In genomic region chr5:60677831-60678664, GRCh38 we compare ENCODE assay signal across 8 cellular contexts.
A peak's percentile ranks its signal among the peaks of the same experiment; 100 is the strongest.
DNase-seq lines count a peak whose midpoint lies in the region; ATAC-seq and TF ChIP-seq lines count a peak whose summit lies in the region.

No MANE protein-coding gene starts in this region.

- in situ Hi-C loops in GM13976 (cut with MboI; ENCODE audit: low sequenced_read_pairs, unreplicated experiment) = loop anchor here (25.0 kb wide), 1 partner anchor 259 kb away; the partner anchor contains the start of genes ERCC8 and NDUFAF2

- H3K27ac Mint-ChIP-seq in stimulated activated naive B cell treated with anti-CD40 and anti-IgM and Interleukin-4, amounts not matched to agents 10 μg/mL and 1 μg/mL and 100 μg/mL, for 72 hours = no peak overlapping the region

- peak; percentile 55 for DNase-seq in CD1c-positive myeloid dendritic cell (ENCODE audit: extremely low spot score)
- DNase-seq in GM13976 (ENCODE audit: low spot score) = peak; percentile 51
- DNase-seq in RWPE2 (ENCODE audit: low spot score) = no peak
- peak in 1 of 2 donors; percentile 68 for DNase-seq in foreskin fibroblast
- no peak for DNase-seq in stimulated activated naive B cell treated with anti-CD40 and anti-IgM and Interleukin-4, amounts not matched to agents 10 μg/mL and 1 μg/mL and 100 μg/mL, for 72 hours
- no peak for DNase-seq in activated CD8-positive, alpha-beta memory T cell treated with anti-CD3 and anti-CD28 coated beads for 24 hours

- no peak overlapping the region for H3K4me3 Mint-ChIP-seq in stimulated activated naive B cell treated with anti-CD40 and anti-IgM and Interleukin-4, amounts not matched to agents 10 μg/mL and 1 μg/mL and 100 μg/mL, for 72 hours

- H3K27me3 Mint-ChIP-seq in stimulated activated naive B cell treated with anti-CD40 and anti-IgM and Interleukin-4, amounts not matched to agents 10 μg/mL and 1 μg/mL and 100 μg/mL, for 72 hours = peaks cover 4 to 5% of the 10 kb centered on the region in 2 donors

- no peaks in the 10 kb centered on the region for H3K9me3 ChIP-seq in RWPE2 (ENCODE audit: severe bottlenecking)

- peaks cover 0 to 3% of the 10 kb centered on the region in 2 donors for H3K9me3 Mint-ChIP-seq in stimulated activated naive B cell treated with anti-CD40 and anti-IgM and Interleukin-4, amounts not matched to agents 10 μg/mL and 1 μg/mL and 100 μg/mL, for 72 hours

- TF ChIP-seq CTCF in GM13976 (IDR thresholded peaks at IDR 0.05; ENCODE audit: borderline replicate concordance, control extremely low read depth, extremely low read depth, insufficient read depth, missing control alignments) (peak; percentile 37), RWPE2 (IDR thresholded peaks at IDR 0.05; ENCODE audit: poor library complexity, severe bottlenecking) (peak; percentile 92), foreskin fibroblast (IDR thresholded peaks at IDR 0.05; ENCODE audit: low read depth, low read length) (peak; percentile 33)

- H3K36me3 ChIP-seq in RWPE2 (ENCODE audit: low read depth) = peaks cover 16% of the 10 kb centered on the region

- H3K27me3 ChIP-seq in RWPE2 (ENCODE audit: insufficient read depth, poor library complexity, severe bottlenecking) = no peaks in the 10 kb centered on the region

- no peak overlapping the region for H3K27ac ChIP-seq in RWPE2 (ENCODE audit: poor library complexity, severe bottlenecking)

- H3K4me1 Mint-ChIP-seq in stimulated activated naive B cell treated with anti-CD40 and anti-IgM and Interleukin-4, amounts not matched to agents 10 μg/mL and 1 μg/mL and 100 μg/mL, for 72 hours = peaks cover 0 to 5% of the 10 kb centered on the region in 2 donors

- H3K4me1 ChIP-seq in RWPE2 (ENCODE audit: insufficient read depth, poor library complexity, severe bottlenecking) = no peaks in the 10 kb centered on the region

- H3K4me3 ChIP-seq in RWPE2 (ENCODE audit: severe bottlenecking) = no peak overlapping the region
- H3K4me3 ChIP-seq in foreskin fibroblast (ENCODE audit: low read depth in 1 of 2, low read length in 2 of 2) = peak overlapping the region in 1 of 2 donors; percentile 14

- peak; percentile 66 for ATAC-seq in HG03064 (IDR thresholded peaks at IDR 0.05; ENCODE audit: low read depth, unreplicated experiment)
- peak; percentile 78 for ATAC-seq in RWPE2 (ENCODE audit: low read depth)
- ATAC-seq in stimulated activated naive B cell treated with anti-CD40 and anti-IgM and Interleukin-4, amounts not matched to agents 10 μg/mL and 1 μg/mL and 100 μg/mL, for 72 hours (replicated peaks) = peak; percentile 46 to 51
- ATAC-seq in GM21526 (IDR thresholded peaks at IDR 0.05; ENCODE audit: low FRiP score, unreplicated experiment) = no peak

- peaks cover 0 to 2% of the 10 kb centered on the region in 2 donors for H3K36me3 Mint-ChIP-seq in stimulated activated naive B cell treated with anti-CD40 and anti-IgM and Interleukin-4, amounts not matched to agents 10 μg/mL and 1 μg/mL and 100 μg/mL, for 72 hours

Comparison
In these comparisons a context has a peak if more than half of its experiments do, and no peak if none do; other contexts are left out.
1. DNase-seq: peak in CD1c-positive myeloid dendritic cell (single experiment) and GM13976 (single experiment); none in RWPE2 (single experiment), stimulated activated naive B cell treated with anti-CD40 and anti-IgM and Interleukin-4, amounts not matched to agents 10 μg/mL and 1 μg/mL and 100 μg/mL, for 72 hours (single experiment) and activated CD8-positive, alpha-beta memory T cell treated with anti-CD3 and anti-CD28 coated beads for 24 hours (single experiment).
2. CTCF ChIP-seq: peak in every context shown above with its lines; median percentile 92 in RWPE2; 37 in GM13976; 33 in foreskin fibroblast.